ENCODE assay signal across 23 cellular contexts in genomic region chr3:58018892-58019291, GRCh38. TPM values are rescaled to one million over a fixed set of nuclear protein-coding genes. Genes with fewer than 3 reads are reported as not detected.
A peak's percentile ranks its signal among the peaks of the same experiment; 100 is the strongest.
DNase-seq lines count a peak whose midpoint lies in the region; ATAC-seq and TF ChIP-seq lines count a peak whose summit lies in the region.
"Had no signal": no experiment of that assay in that cellular context is flagged by ENCODE, and none has a peak within 500 bp of the region (broad histone marks: within the 10 kb centered on the region; RNA-seq: fewer than 3 reads in every experiment).

No MANE protein-coding gene starts in this region.

- no peak for TF ChIP-seq CTCF in C4-2B (conservative IDR thresholded peaks at IDR 0.05)
- no peak for TF ChIP-seq CTCF in RWPE1 (conservative IDR thresholded peaks at IDR 0.05; ENCODE audit: low read depth)
- no peak for TF ChIP-seq CTCF in esophagus muscularis mucosa (IDR thresholded peaks at IDR 0.05)
- no peak for TF ChIP-seq CTCF in prostate gland (IDR thresholded peaks at IDR 0.05)

- H3K9me3 ChIP-seq in esophagus muscularis mucosa (no peaks in the 10 kb centered on the region), prostate gland (no peaks in the 10 kb centered on the region)
- H3K9me3 ChIP-seq: BLaER1 treated with 17β-estradiol and CSF1 and Interleukin-3, amounts not matched to agents 10 nM and 100 nM; lower lobe of right lung; ovary had no signal

- H3K36me3 ChIP-seq in esophagus muscularis mucosa (no peaks in the 10 kb centered on the region), prostate gland (no peaks in the 10 kb centered on the region)
- H3K36me3 ChIP-seq: lower lobe of right lung, ovary had no signal

- TF ChIP-seq POLR2A in esophagus muscularis mucosa (IDR thresholded peaks at IDR 0.05; ENCODE audit: low read depth) (no peak), prostate gland (IDR thresholded peaks at IDR 0.05) (no peak)

- no peaks in the 10 kb centered on the region for H3K27me3 ChIP-seq in esophagus muscularis mucosa
- H3K27me3 ChIP-seq in prostate gland (replicated peaks; ENCODE audit: insufficient read depth), result no peaks in the 10 kb centered on the region
- H3K27me3 ChIP-seq: BLaER1 treated with 17β-estradiol and CSF1 and Interleukin-3, amounts not matched to agents 10 nM and 100 nM; ovary had no signal

- WGBS in esophagus muscularis mucosa, result 64% methylated on average over 7 of the region's 7 CpGs
- 83% methylated on average over 7 of the region's 7 CpGs for WGBS in prostate gland

- DNase-seq in RWPE1 (ENCODE audit: low spot score) (no peak), esophagus muscularis mucosa (ENCODE audit: extremely low spot score) (no peak), prostate gland (ENCODE audit: low spot score) (no peak), COLO829 (ENCODE audit: low spot score) (no peak), NOMO-1 treated with DMSO at 0.1 percent for 48 hours (lab: John Stamatoyannopoulos, UW; ENCODE audit: unreplicated experiment) (no peak), cerebellar cortex (ENCODE audit: low spot score) (no peak)
- DNase-seq: activated CD4-positive, CD25-positive, alpha-beta regulatory T cell treated with anti-CD3 and anti-CD28 coated beads, Interleukin-2, amount 50 U/mL, for 72 hours; DMS79; HFFc6; hippocampal formation; islet precursor cell; lower lobe of right lung; naive B cell; NCI-H1105 treated with DMSO at 0.1 percent for 48 hours; NCI-H748 treated with DMSO at 0.1 percent for 48 hours; ovary; stimulated activated CD4-positive, alpha-beta T cell treated with anti-CD3 and anti-CD28 coated beads, Interleukin-2, amount 100 ng/mL, for 48 hours; stimulated activated naive CD8-positive, alpha-beta T cell treated with anti-CD3 and anti-CD28 coated beads, Interleukin-15, amount 100 ng/mL, for 72 hours; T1000 had no signal

- intact Hi-C loops in esophagus muscularis mucosa (cut with DNase I), result no loop called here
- intact Hi-C loops in prostate gland (cut with DNase I), result loop anchor here (5.0 kb wide), 1 partner anchor 33 kb away; no protein-coding TSS in a partner anchor

- H3K4me1 ChIP-seq in esophagus muscularis mucosa (peaks cover 37 to 100% (median 98%) of the 10 kb centered on the region in 4 donors), prostate gland (replicated peaks) (peaks cover 41% of the 10 kb centered on the region)

- H3K27ac ChIP-seq in C4-2B (peak overlapping the region; percentile 88), RWPE1 (peak overlapping the region; percentile 69), esophagus muscularis mucosa (replicated peaks in 1 of 4) (peak overlapping the region; percentile 80 to 92 (median 88)), prostate gland (peak overlapping the region; percentile 67 to 84)
- H3K27ac ChIP-seq: BLaER1 treated with 17β-estradiol and CSF1 and Interleukin-3, amounts not matched to agents 10 nM and 100 nM; ovary had no signal

- H3K4me3 ChIP-seq in esophagus muscularis mucosa (no peak overlapping the region), prostate gland (no peak overlapping the region)
- H3K4me3 ChIP-seq: BLaER1 treated with 17β-estradiol and CSF1 and Interleukin-3, amounts not matched to agents 10 nM and 100 nM; coronary artery; lower lobe of right lung; ovary had no signal

- POLR2A ChIA-PET in RWPE1 (lab: Yijun Ruan, JAX; ENCODE audit: low non-redundant PET), result no interaction called here

- CTCF ChIA-PET in RWPE1 (lab: Yijun Ruan, JAX), result no interaction called here

- no peak for TF ChIP-seq EP300 in esophagus muscularis mucosa (IDR thresholded peaks at IDR 0.05)

- no peak for ATAC-seq in GM19397 (IDR thresholded peaks at IDR 0.05; ENCODE audit: unreplicated experiment)
- ATAC-seq: lower lobe of right lung had no signal

RNA-seq across cellular contexts. Expression of gene FLNB, which starts 10.7 kb away (rescaled TPM):
- total RNA-seq in esophagus muscularis mucosa (100 to 1,000 TPM in 2 of 4 donors, 10 to 100 TPM in 2; 61.9 to 114 (median 89.9) TPM), prostate gland (100 to 1,000 TPM; 331 to 408 TPM)
